15 cellular contexts compared by ENCODE assay signal in the genomic region with DNA sequence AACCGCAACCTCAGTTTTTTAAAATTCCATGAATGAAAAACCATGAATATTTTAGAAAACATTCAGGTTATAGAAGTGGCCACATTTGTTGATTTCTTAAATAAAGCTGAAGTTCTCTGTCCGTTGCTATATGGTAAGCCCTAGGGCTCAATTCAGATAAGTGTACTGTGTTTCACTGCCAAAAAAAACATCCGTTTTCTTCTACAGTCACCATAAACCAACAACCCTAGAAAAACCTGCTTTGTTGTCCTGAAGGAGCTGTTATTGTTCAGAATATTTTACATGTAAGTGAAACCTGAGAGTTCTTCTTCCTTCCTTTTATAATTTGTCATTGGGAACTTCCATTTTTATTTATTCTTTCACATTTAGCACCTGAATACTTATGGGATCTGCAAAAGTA.
DNase-seq lines count a peak whose midpoint lies in the region; ATAC-seq and TF ChIP-seq lines count a peak whose summit lies in the region.
"Had no signal": no experiment of that assay in that cellular context is flagged by ENCODE, and none has a peak within 500 bp of the region (broad histone marks: within the 10 kb centered on the region; RNA-seq: fewer than 3 reads in every experiment).

No MANE protein-coding gene starts in this region.

- peaks cover 18% of the 10 kb centered on the region for H3K4me1 ChIP-seq in HEK293 (ENCODE audit: control insufficient read depth, insufficient read depth, low read length)
- H3K4me1 ChIP-seq in uterus: no peaks in the 10 kb centered on the region
- H3K4me1 ChIP-seq: right lobe of liver had no signal

- no peak for TF ChIP-seq CTCF in HEK293 (tag by site-specific recombination; IDR thresholded peaks at IDR 0.05)
- TF ChIP-seq CTCF in brain microvascular endothelial cell (IDR thresholded peaks at IDR 0.05; ENCODE audit: low read depth, low read length, missing control alignments): no peak
- TF ChIP-seq CTCF in uterus (IDR thresholded peaks at IDR 0.05): no peak

- peak; percentile 48 for DNase-seq in NCI-H2081 treated with DMSO at 0.1 percent for 48 hours (lab: John Stamatoyannopoulos, UW)
- peak; percentile 45 for DNase-seq in brain microvascular endothelial cell
- peak; percentile 43 for DNase-seq in pulmonary artery endothelial cell (ENCODE audit: low read depth, low spot score)
- DNase-seq in uterus: no peak
- DNase-seq in superior temporal gyrus (ENCODE audit: extremely low spot score): no peak
- DNase-seq: activated CD4-positive, alpha-beta T cell treated with anti-CD3 and anti-CD28 coated beads, Interleukin-2, amount 10 ng/mL, durations not matched to agents 24 days and 14 days; H9; NCI-H2171 treated with DMSO at 0.1 percent for 48 hours; right lobe of liver; stimulated activated CD4-positive, alpha-beta T cell treated with anti-CD3 and anti-CD28 coated beads, Interleukin-1b, Interleukin-23, amount 100 ng/mL, for 48 hours; substantia nigra had no signal

- intact Hi-C loops in uterus (cut with DNase I; ENCODE audit: low total_unique reads): no loop called here

- POLR2A ChIA-PET in HEK293 (lab: Yijun Ruan, JAX): no interaction called here

- TF ChIP-seq POLR2A in uterus (IDR thresholded peaks at IDR 0.05): no peak

- no peak for ATAC-seq in HG03565 (IDR thresholded peaks at IDR 0.05; ENCODE audit: unreplicated experiment)
- ATAC-seq: right lobe of liver had no signal

- H3K36me3 ChIP-seq in HEK293 (ENCODE audit: control insufficient read depth in 2 of 2, insufficient read depth in 1 of 2, low read length in 2 of 2) (no peaks in the 10 kb centered on the region), brain microvascular endothelial cell (replicated peaks) (no peaks in the 10 kb centered on the region), uterus (no peaks in the 10 kb centered on the region)
- H3K36me3 ChIP-seq: right lobe of liver had no signal

- H3K4me3 ChIP-seq in HEK293 (ENCODE audit: low read depth, low read length) (no peak overlapping the region), brain microvascular endothelial cell (ENCODE audit: low read depth, low read length) (no peak overlapping the region), uterus (no peak overlapping the region)
- H3K4me3 ChIP-seq: hepatocyte, right lobe of liver, SK-N-MC had no signal

- CTCF ChIA-PET in HEK293 (lab: Yijun Ruan, JAX): interaction anchor here (0.5 to 0.8 kb wide), 4 partner anchors 12 to 626 kb away, joined by 3 to 6 read pairs (median 4); no protein-coding TSS in a partner anchor

- in situ Hi-C loops in brain microvascular endothelial cell (cut with HindIII; ENCODE audit: low pct_ligation_motif_present, low sequenced_read_pairs): no loop called here

- no peaks in the 10 kb centered on the region for H3K27me3 ChIP-seq in brain microvascular endothelial cell (replicated peaks)
- H3K27me3 ChIP-seq in uterus: peaks cover 0 to 3% of the 10 kb centered on the region in 2 donors
- H3K27me3 ChIP-seq: hepatocyte, right lobe of liver had no signal

- H3K9me3 ChIP-seq in HEK293 (ENCODE audit: control insufficient read depth, insufficient read depth, low read depth, low read length) (no peaks in the 10 kb centered on the region), uterus (no peaks in the 10 kb centered on the region)
- H3K9me3 ChIP-seq: right lobe of liver had no signal

- H3K27ac ChIP-seq in HEK293 (ENCODE audit: extremely low read depth, low read depth, low read length): no peak overlapping the region
- H3K27ac ChIP-seq in brain microvascular endothelial cell: peak overlapping the region; percentile 23
- no peak overlapping the region for H3K27ac ChIP-seq in uterus
- H3K27ac ChIP-seq: hepatocyte, right lobe of liver, SK-N-MC had no signal

TF ChIP-seq in HEK293, 187 proteins besides CTCF, POLR2A, EP300 and RAD21 (continues in another document):
- TF ChIP-seq GLI2 (tag by site-specific recombination; IDR thresholded peaks at IDR 0.05; ENCODE audit: borderline replicate concordance, low read depth) (no peak), ZNF146 (tag by site-specific recombination; IDR thresholded peaks at IDR 0.05) (no peak), INSM2 (tag by site-specific recombination; IDR thresholded peaks at IDR 0.05) (no peak), ZNF112 (tag by site-specific recombination; IDR thresholded peaks at IDR 0.05) (no peak), ZNF404 (tag by site-specific recombination; IDR thresholded peaks at IDR 0.05) (no peak), ZNF692 (tag by site-specific recombination; IDR thresholded peaks at IDR 0.05) (no peak), TRIM28 (IDR thresholded peaks at IDR 0.05; ENCODE audit: borderline replicate concordance, low read length) (0 out of 2 replicates have a peak, but pooled peaks have one; percentile 20), KLF16 (tag by site-specific recombination; IDR thresholded peaks at IDR 0.05) (no peak), ZNF214 (tag by site-specific recombination; IDR thresholded peaks at IDR 0.05; ENCODE audit: borderline replicate concordance) (no peak), ZNF175 (tag by site-specific recombination; IDR thresholded peaks at IDR 0.05) (no peak), ZSCAN30 (tag by site-specific recombination; IDR thresholded peaks at IDR 0.05) (no peak), ZNF23 (tag by site-specific recombination; IDR thresholded peaks at IDR 0.05; ENCODE audit: borderline replicate concordance) (no peak), KLF10 (tag by site-specific recombination; IDR thresholded peaks at IDR 0.05) (no peak), ZNF843 (tag by site-specific recombination; IDR thresholded peaks at IDR 0.05) (peak; percentile 71), ZNF623 (tag by site-specific recombination; IDR thresholded peaks at IDR 0.05) (no peak)
- TF ChIP-seq, protein P1, sequence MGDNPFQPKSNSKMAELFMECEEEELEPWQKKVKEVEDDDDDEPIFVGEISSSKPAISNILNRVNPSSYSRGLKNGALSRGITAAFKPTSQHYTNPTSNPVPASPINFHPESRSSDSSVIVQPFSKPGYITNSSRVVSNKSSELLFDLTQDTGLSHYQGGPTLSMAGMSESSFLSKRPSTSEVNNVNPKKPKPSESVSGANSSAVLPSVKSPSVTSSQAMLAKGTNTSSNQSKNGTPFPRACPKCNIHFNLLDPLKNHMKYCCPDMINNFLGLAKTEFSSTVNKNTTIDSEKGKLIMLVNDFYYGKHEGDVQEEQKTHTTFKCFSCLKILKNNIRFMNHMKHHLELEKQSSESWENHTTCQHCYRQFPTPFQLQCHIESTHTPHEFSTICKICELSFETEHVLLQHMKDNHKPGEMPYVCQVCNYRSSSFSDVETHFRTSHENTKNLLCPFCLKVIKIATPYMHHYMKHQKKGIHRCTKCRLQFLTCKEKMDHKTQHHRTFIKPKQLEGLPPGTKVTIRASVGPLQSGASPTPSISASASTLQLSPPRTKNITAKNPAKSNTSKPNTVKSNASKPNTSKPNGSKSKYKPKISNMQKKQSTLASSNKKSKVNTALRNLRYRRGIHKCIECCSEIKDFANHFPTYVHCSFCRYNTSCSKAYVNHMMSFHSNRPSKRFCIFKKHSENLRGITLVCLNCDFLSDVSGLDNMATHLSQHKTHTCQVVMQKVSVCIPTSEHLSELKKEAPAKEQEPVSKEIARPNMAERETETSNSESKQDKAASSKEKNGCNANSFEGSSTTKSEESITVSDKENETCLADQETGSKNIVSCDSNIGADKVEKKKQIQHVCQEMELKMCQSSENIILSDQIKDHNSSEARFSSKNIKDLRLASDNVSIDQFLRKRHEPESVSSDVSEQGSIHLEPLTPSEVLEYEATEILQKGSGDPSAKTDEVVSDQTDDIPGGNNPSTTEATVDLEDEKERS (tag by site-specific recombination; IDR thresholded peaks at IDR 0.05): no peak
- TF ChIP-seq, protein P2, sequence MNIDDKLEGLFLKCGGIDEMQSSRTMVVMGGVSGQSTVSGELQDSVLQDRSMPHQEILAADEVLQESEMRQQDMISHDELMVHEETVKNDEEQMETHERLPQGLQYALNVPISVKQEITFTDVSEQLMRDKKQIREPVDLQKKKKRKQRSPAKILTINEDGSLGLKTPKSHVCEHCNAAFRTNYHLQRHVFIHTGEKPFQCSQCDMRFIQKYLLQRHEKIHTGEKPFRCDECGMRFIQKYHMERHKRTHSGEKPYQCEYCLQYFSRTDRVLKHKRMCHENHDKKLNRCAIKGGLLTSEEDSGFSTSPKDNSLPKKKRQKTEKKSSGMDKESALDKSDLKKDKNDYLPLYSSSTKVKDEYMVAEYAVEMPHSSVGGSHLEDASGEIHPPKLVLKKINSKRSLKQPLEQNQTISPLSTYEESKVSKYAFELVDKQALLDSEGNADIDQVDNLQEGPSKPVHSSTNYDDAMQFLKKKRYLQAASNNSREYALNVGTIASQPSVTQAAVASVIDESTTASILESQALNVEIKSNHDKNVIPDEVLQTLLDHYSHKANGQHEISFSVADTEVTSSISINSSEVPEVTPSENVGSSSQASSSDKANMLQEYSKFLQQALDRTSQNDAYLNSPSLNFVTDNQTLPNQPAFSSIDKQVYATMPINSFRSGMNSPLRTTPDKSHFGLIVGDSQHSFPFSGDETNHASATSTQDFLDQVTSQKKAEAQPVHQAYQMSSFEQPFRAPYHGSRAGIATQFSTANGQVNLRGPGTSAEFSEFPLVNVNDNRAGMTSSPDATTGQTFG (tag by site-specific recombination; IDR thresholded peaks at IDR 0.05; ENCODE audit: borderline replicate concordance): no peak

Comparison
In these comparisons a context has a peak if more than half of its experiments do, and no peak if none do; other contexts are left out.
1. DNase-seq: peak in NCI-H2081 treated with DMSO at 0.1 percent for 48 hours (single experiment), brain microvascular endothelial cell (single experiment) and pulmonary artery endothelial cell (single experiment); none in uterus (0 of 2) and superior temporal gyrus (single experiment).